In genomic region chr9:129069825-129070473, GRCh38 we compare ENCODE assay signal across 1 cellular context.
TF ChIP-seq lines count a peak whose summit lies in the region.

No MANE protein-coding gene starts in this region.

TF ChIP-seq in K562, 482 proteins besides CTCF, POLR2A, EP300 and RAD21:
- 0 out of 2 replicates have a peak, but pooled peaks have one; percentile 12 for TF ChIP-seq ZNF511 (CRISPR knock-in tag; IDR thresholded peaks at IDR 0.05)
- no peak for TF ChIP-seq ZBTB33 (CRISPR knock-in tag; IDR thresholded peaks at IDR 0.05)
- TF ChIP-seq TSC22D4 (tag; IDR thresholded peaks at IDR 0.05): no peak
- no peak for TF ChIP-seq MBD1 (CRISPR knock-in tag; IDR thresholded peaks at IDR 0.05)
- no peak for TF ChIP-seq NFE2 (IDR thresholded peaks at IDR 0.05; ENCODE audit: low read depth)
- TF ChIP-seq ZNF212 (CRISPR knock-in tag; IDR thresholded peaks at IDR 0.05): no peak
- TF ChIP-seq NR4A1 (CRISPR knock-in tag; IDR thresholded peaks at IDR 0.05): no peak
- TF ChIP-seq NR4A1 (tag; IDR thresholded peaks at IDR 0.05): 0 out of 2 replicates have a peak, but pooled peaks have one; percentile 5
- no peak for TF ChIP-seq ZBTB43 (CRISPR knock-in tag; IDR thresholded peaks at IDR 0.05)
- TF ChIP-seq RBBP5 (IDR thresholded peaks at IDR 0.05; ENCODE audit: borderline replicate concordance, insufficient read depth, low read length, poor library complexity, severe bottlenecking): peak; percentile 1
- TF ChIP-seq HNRNPL (IDR thresholded peaks at IDR 0.05; ENCODE audit: low read depth, low read length): no peak
- TF ChIP-seq ZBTB9 (CRISPR knock-in tag; IDR thresholded peaks at IDR 0.05): no peak
- 0 out of 2 replicates have a peak, but pooled peaks have one; percentile 12 for TF ChIP-seq CREB3 (tag; conservative IDR thresholded peaks at IDR 0.05; ENCODE audit: low read depth)
- peak; percentile 28; the same call in 1 of the 2 replicates for TF ChIP-seq ZNF263 (CRISPR knock-in tag; IDR thresholded peaks at IDR 0.05; ENCODE audit: borderline replicate concordance)
- TF ChIP-seq GTF2E2 (tag; IDR thresholded peaks at IDR 0.05): no peak
- TF ChIP-seq ETV6 (IDR thresholded peaks at IDR 0.05; ENCODE audit: borderline replicate concordance in 1 of 2, low read depth in 2 of 2, low read length in 1 of 2): no peak
- TF ChIP-seq ETV6 (CRISPR knock-in tag; IDR thresholded peaks at IDR 0.05; ENCODE audit: borderline replicate concordance): no peak
- TF ChIP-seq POLR2AphosphoS5 (IDR thresholded peaks at IDR 0.05; ENCODE audit: control insufficient read depth, insufficient read depth, low read depth, low read length): no peak
- no peak for TF ChIP-seq HMGXB4 (CRISPR knock-in tag; IDR thresholded peaks at IDR 0.05)
- TF ChIP-seq CBX1 (IDR thresholded peaks at IDR 0.05; ENCODE audit: low read depth): peak; percentile 45; the same call in 1 of the 2 replicates
- 0 out of 2 replicates have a peak, but pooled peaks have one; percentile 32 for TF ChIP-seq STAT6 (CRISPR knock-in tag; IDR thresholded peaks at IDR 0.05)
- no peak for TF ChIP-seq JUNB (CRISPR knock-in tag; conservative IDR thresholded peaks at IDR 0.05)
- TF ChIP-seq ZNF12 (CRISPR knock-in tag; IDR thresholded peaks at IDR 0.05): peak; percentile 7; the same call in 1 of the 2 replicates
- 0 out of 2 replicates have a peak, but pooled peaks have one; percentile 5 for TF ChIP-seq ZNF431 (CRISPR knock-in tag; IDR thresholded peaks at IDR 0.05)
- 0 out of 2 replicates have a peak, but pooled peaks have one; percentile 36 for TF ChIP-seq ZNF740 (CRISPR knock-in tag; IDR thresholded peaks at IDR 0.05)
- TF ChIP-seq ZNF740 (tag; IDR thresholded peaks at IDR 0.05): no peak
- 0 out of 2 replicates have a peak, but pooled peaks have one; percentile 10 for TF ChIP-seq ZNF165 (CRISPR knock-in tag; IDR thresholded peaks at IDR 0.05; ENCODE audit: borderline replicate concordance)
- TF ChIP-seq SRSF7 (optimal IDR thresholded peaks at IDR 0.05; ENCODE audit: low read depth, low read length): no peak
- no peak for TF ChIP-seq PTTG1 (tag; IDR thresholded peaks at IDR 0.05; ENCODE audit: low read depth)
- TF ChIP-seq ERF (CRISPR knock-in tag; IDR thresholded peaks at IDR 0.05): 0 out of 2 replicates have a peak, but pooled peaks have one; percentile 4
- TF ChIP-seq NCOA2 (IDR thresholded peaks at IDR 0.05; ENCODE audit: partially characterized antibody in 2 of 2): no peak
- no peak for TF ChIP-seq USF1 (CRISPR knock-in tag; IDR thresholded peaks at IDR 0.05)
- TF ChIP-seq PCBP1 (IDR thresholded peaks at IDR 0.05; ENCODE audit: low read depth, low read length, poor library complexity, severe bottlenecking): peak; percentile 7
- TF ChIP-seq DMBX1 (CRISPR knock-in tag; IDR thresholded peaks at IDR 0.05; ENCODE audit: borderline replicate concordance): no peak
- no peak for TF ChIP-seq RUNX1 (IDR thresholded peaks at IDR 0.05; ENCODE audit: low read depth)
- TF ChIP-seq THRA (IDR thresholded peaks at IDR 0.05): no peak
- TF ChIP-seq MNT (conservative IDR thresholded peaks at IDR 0.05): no peak
- peak; percentile 39 for TF ChIP-seq WHSC1 (IDR thresholded peaks at IDR 0.05; ENCODE audit: low read length)
